25 cellular contexts compared by ENCODE assay signal in genomic region chr18:55237665-55238064, GRCh38.
DNase-seq lines count a peak whose midpoint lies in the region; ATAC-seq and TF ChIP-seq lines count a peak whose summit lies in the region.
"Had no signal": no experiment of that assay in that cellular context is flagged by ENCODE, and none has a peak within 500 bp of the region (broad histone marks: within the 10 kb centered on the region; RNA-seq: fewer than 3 reads in every experiment).

No MANE protein-coding gene starts in this region.

- H3K9ac ChIP-seq in OCI-LY3 (ENCODE audit: low read length): peak overlapping the region; percentile 70
- H3K9ac ChIP-seq: GM23248 had no signal

- H3K4me3 ChIP-seq in OCI-LY3 (ENCODE audit: low read length): no peak overlapping the region
- H3K4me3 ChIP-seq: GM12878, GM23248, HAP-1, K562 had no signal

- peaks cover 19 to 37% (median 22%) of the 10 kb centered on the region in 3 donors for H3K4me1 Mint-ChIP-seq in naive B cell

- H4K20me1 ChIP-seq in OCI-LY3 (ENCODE audit: insufficient read depth, low read length): no peaks in the 10 kb centered on the region

- H3K36me3 ChIP-seq in OCI-LY3 (replicated peaks; ENCODE audit: low read depth, low read length): peaks cover 80% of the 10 kb centered on the region
- H3K36me3 ChIP-seq: HAP-1 had no signal

- H3K79me2 ChIP-seq in OCI-LY3 (ENCODE audit: low read length): peaks cover 95% of the 10 kb centered on the region

- no peaks in the 10 kb centered on the region for H3K27me3 Mint-ChIP-seq in naive B cell

- no peaks in the 10 kb centered on the region for H3K9me3 ChIP-seq in OCI-LY3 (ENCODE audit: insufficient read depth, low read length)
- H3K9me3 ChIP-seq: HAP-1 had no signal

- DNase-seq in Ammon's horn (ENCODE audit: low spot score) (peak; percentile 42), naive B cell (no peak), NCI-H1930 (lab: John Stamatoyannopoulos, UW) (no peak), NCI-H146 (lab: John Stamatoyannopoulos, UW) (no peak)
- no peak for DNase-seq in activated CD8-positive, alpha-beta memory T cell treated with anti-CD3 and anti-CD28 coated beads, Interleukin-2, amount 50 U/mL, for 4 hours
- DNase-seq: CD4-positive, CD25-positive, alpha-beta regulatory T cell; COR-L47; DMS79 treated with DMSO at 0.1 percent for 48 hours; GM23248; MM.1S; NCI-H1048; NCI-H1436; NCI-H2029 treated with DMSO at 0.1 percent for 48 hours; NCI-H226; NCI-H510A treated with DMSO at 0.1 percent for 48 hours; PC-3; Right ventricle myocardium superior had no signal

- H3K36me3 Mint-ChIP-seq in naive B cell: peaks cover 8 to 19% of the 10 kb centered on the region in 2 donors
- H3K36me3 Mint-ChIP-seq: CD4-positive, CD25-positive, alpha-beta regulatory T cell had no signal

- no peak overlapping the region for H2AFZ ChIP-seq in OCI-LY3 (ENCODE audit: low read depth, low read length)
- H2AFZ ChIP-seq: GM23248 had no signal

- H3K27ac ChIP-seq in OCI-LY3 (ENCODE audit: low read length) (peak overlapping the region; percentile 86), cingulate gyrus (ENCODE audit: low read depth, low read length) (peak overlapping the region; percentile 42)
- H3K27ac ChIP-seq: GM23248, HL-60 had no signal

- peak overlapping the region; percentile 1; the same call in 1 of the 2 replicates for H3K4me2 ChIP-seq in OCI-LY3 (ENCODE audit: low read length)

- H3K27ac Mint-ChIP-seq in naive B cell: peak overlapping the region in 4 of 6 donors; percentile 69 to 83 (median 80)
- H3K27ac Mint-ChIP-seq: CD4-positive, CD25-positive, alpha-beta regulatory T cell had no signal

- no peak overlapping the region for H3K4me3 Mint-ChIP-seq in naive B cell
- H3K4me3 Mint-ChIP-seq: CD4-positive, CD25-positive, alpha-beta regulatory T cell had no signal

- ATAC-seq in naive B cell (ENCODE audit: low read depth in 2 of 2): no peak
- ATAC-seq in GM21381 (IDR thresholded peaks at IDR 0.05; ENCODE audit: unreplicated experiment): no peak
- ATAC-seq: GM12878, HepG2, K562, PC-3 had no signal

- no peak for TF ChIP-seq CTCF in OCI-LY3 (IDR thresholded peaks at IDR 0.05; ENCODE audit: low read depth, low read length)

- no peaks in the 10 kb centered on the region for H3K27me3 ChIP-seq in OCI-LY3 (ENCODE audit: low read depth, low read length)

- H3K9me3 Mint-ChIP-seq in naive B cell: no peaks in the 10 kb centered on the region

- H3K4me1 ChIP-seq in OCI-LY3 (ENCODE audit: low read length): peaks cover 93% of the 10 kb centered on the region
- H3K4me1 ChIP-seq: HAP-1 had no signal
